Comparison of ENCODE assay signal across 16 cellular contexts in genomic region chr19:18501351-18501750, GRCh38. TPM values are rescaled to one million over a fixed set of nuclear protein-coding genes. Genes with fewer than 3 reads are reported as not detected.
DNase-seq lines count a peak whose midpoint lies in the region; ATAC-seq and TF ChIP-seq lines count a peak whose summit lies in the region.
"Had no signal": no experiment of that assay in that cellular context is flagged by ENCODE, and none has a peak within 500 bp of the region (broad histone marks: within the 10 kb centered on the region; RNA-seq: fewer than 3 reads in every experiment).

No MANE protein-coding gene starts in this region.

- H3K4me3 Mint-ChIP-seq in CD4-positive, CD25-positive, alpha-beta regulatory T cell: no peak overlapping the region
- no peak overlapping the region for H3K4me3 Mint-ChIP-seq in stimulated activated memory B cell treated with anti-CD40 and anti-IgM and Interleukin-4, amounts not matched to agents 10 μg/mL and 1 μg/mL and 100 μg/mL, for 72 hours
- H3K4me3 Mint-ChIP-seq: neural crest cell, type B pancreatic cell had no signal

- no peaks in the 10 kb centered on the region for H3F3A ChIP-seq in smooth muscle cell (ENCODE audit: low read depth)

- no peak for TF ChIP-seq POLR2A in esophagus squamous epithelium (IDR thresholded peaks at IDR 0.05)

- no peaks in the 10 kb centered on the region for H3K27me3 ChIP-seq in CD4-positive, CD25-positive, alpha-beta regulatory T cell (ENCODE audit: control insufficient read depth, insufficient read depth, low read length)
- H3K27me3 ChIP-seq in esophagus squamous epithelium (no peaks in the 10 kb centered on the region), smooth muscle cell (ENCODE audit: low read depth) (no peaks in the 10 kb centered on the region)

- H3K27ac Mint-ChIP-seq in CD4-positive, CD25-positive, alpha-beta regulatory T cell: peak overlapping the region in 2 of 3 donors; percentile 62 to 84
- H3K27ac Mint-ChIP-seq in stimulated activated memory B cell treated with anti-CD40 and anti-IgM and Interleukin-4, amounts not matched to agents 10 μg/mL and 1 μg/mL and 100 μg/mL, for 72 hours: peak overlapping the region; percentile 26
- H3K27ac Mint-ChIP-seq: type B pancreatic cell had no signal

- H4K20me1 ChIP-seq in smooth muscle cell (ENCODE audit: low read depth): peaks cover 100% of the 10 kb centered on the region

- peaks cover 0 to 2% (median 0%) of the 10 kb centered on the region in 7 donors for H3K9me3 Mint-ChIP-seq in CD4-positive, CD25-positive, alpha-beta regulatory T cell
- no peaks in the 10 kb centered on the region for H3K9me3 Mint-ChIP-seq in stimulated activated memory B cell treated with anti-CD40 and anti-IgM and Interleukin-4, amounts not matched to agents 10 μg/mL and 1 μg/mL and 100 μg/mL, for 72 hours
- H3K9me3 Mint-ChIP-seq: IgD-negative memory B cell, neural crest cell, type B pancreatic cell had no signal

- POLR2A ChIA-PET in RWPE1 (lab: Yijun Ruan, JAX; ENCODE audit: low non-redundant PET): no interaction called here

- no peak overlapping the region for H2AFZ ChIP-seq in smooth muscle cell (ENCODE audit: low read depth)

- CTCF ChIA-PET in RWPE1 (lab: Yijun Ruan, JAX): interaction anchor here (1.1 to 1.9 kb wide), 2 partner anchors 19 to 33 kb away, joined by 5 to 10 read pairs; no protein-coding TSS in a partner anchor

- H3K36me3 ChIP-seq in CD4-positive, CD25-positive, alpha-beta regulatory T cell (ENCODE audit: control insufficient read depth, insufficient read depth, low read length): no peaks in the 10 kb centered on the region
- H3K36me3 ChIP-seq in esophagus squamous epithelium (no peaks in the 10 kb centered on the region), smooth muscle cell (ENCODE audit: low read depth) (no peaks in the 10 kb centered on the region)

- H3K4me1 ChIP-seq in CD4-positive, CD25-positive, alpha-beta regulatory T cell (ENCODE audit: control insufficient read depth, insufficient read depth, low read length, poor library complexity, severe bottlenecking): peaks cover 52% of the 10 kb centered on the region
- H3K4me1 ChIP-seq in esophagus squamous epithelium: peaks cover 78 to 100% (median 99%) of the 10 kb centered on the region in 3 donors
- no peaks in the 10 kb centered on the region for H3K4me1 ChIP-seq in smooth muscle cell (ENCODE audit: low read depth)

- H3K4me1 Mint-ChIP-seq in CD4-positive, CD25-positive, alpha-beta regulatory T cell: peaks cover 13 to 86% (median 52%) of the 10 kb centered on the region in 4 donors
- peaks cover 89% of the 10 kb centered on the region for H3K4me1 Mint-ChIP-seq in stimulated activated memory B cell treated with anti-CD40 and anti-IgM and Interleukin-4, amounts not matched to agents 10 μg/mL and 1 μg/mL and 100 μg/mL, for 72 hours

- H3K4me3 ChIP-seq in CD4-positive, CD25-positive, alpha-beta regulatory T cell (ENCODE audit: low read depth, low read length): no peak overlapping the region
- H3K4me3 ChIP-seq in esophagus squamous epithelium: no peak overlapping the region
- H3K4me3 ChIP-seq in smooth muscle cell: no peak overlapping the region

- peaks cover 99% of the 10 kb centered on the region for H3K79me2 ChIP-seq in smooth muscle cell (ENCODE audit: low read depth)

- H3K9me3 ChIP-seq in CD4-positive, CD25-positive, alpha-beta regulatory T cell (ENCODE audit: control insufficient read depth in 2 of 2, low read length in 2 of 2): no peaks in the 10 kb centered on the region
- H3K9me3 ChIP-seq in esophagus squamous epithelium: no peaks in the 10 kb centered on the region
- H3K9me3 ChIP-seq in smooth muscle cell (replicated peaks; ENCODE audit: low read depth): no peaks in the 10 kb centered on the region

- TF ChIP-seq CTCF in RWPE1 (conservative IDR thresholded peaks at IDR 0.05; ENCODE audit: low read depth) (no peak), esophagus squamous epithelium (IDR thresholded peaks at IDR 0.05) (no peak), smooth muscle cell (IDR thresholded peaks at IDR 0.05; ENCODE audit: borderline replicate concordance, insufficient read depth, poor library complexity, severe bottlenecking) (no peak)

- 58 to 90% methylated on average over 4 to 12 of the region's 13 CpGs for WGBS in esophagus squamous epithelium, 2 donors
- 95% methylated on average over 13 of the region's 13 CpGs for WGBS in smooth muscle cell (ENCODE audit: low lambda C conversion rate)

- no peak for ATAC-seq in CD4-positive, CD25-positive, alpha-beta regulatory T cell (ENCODE audit: low read depth in 2 of 2)
- no peak for ATAC-seq in stimulated activated memory B cell treated with anti-CD40 and anti-IgM and Interleukin-4, amounts not matched to agents 10 μg/mL and 1 μg/mL and 100 μg/mL, for 72 hours
- ATAC-seq in GM18868 (IDR thresholded peaks at IDR 0.05; ENCODE audit: unreplicated experiment) (no peak), GM18498 (IDR thresholded peaks at IDR 0.05; ENCODE audit: unreplicated experiment) (no peak)
- ATAC-seq: esophagus mucosa had no signal

- H3K36me3 Mint-ChIP-seq in CD4-positive, CD25-positive, alpha-beta regulatory T cell: no peaks in the 10 kb centered on the region
- H3K36me3 Mint-ChIP-seq in stimulated activated memory B cell treated with anti-CD40 and anti-IgM and Interleukin-4, amounts not matched to agents 10 μg/mL and 1 μg/mL and 100 μg/mL, for 72 hours: peaks cover 7% of the 10 kb centered on the region
- H3K36me3 Mint-ChIP-seq: IgD-negative memory B cell, type B pancreatic cell had no signal

- no peak for DNase-seq in CD4-positive, CD25-positive, alpha-beta regulatory T cell
- DNase-seq in RWPE1 (ENCODE audit: low spot score) (no peak), esophagus squamous epithelium (lab: John Stamatoyannopoulos, UW) (no peak), smooth muscle cell (lab: John Stamatoyannopoulos, UW; ENCODE audit: unreplicated experiment) (no peak)
- DNase-seq: activated naive CD4-positive, alpha-beta T cell treated with anti-CD3 and anti-CD28 coated beads, Interleukin-2, amount 50 U/mL, for 16 hours; cerebellar nuclear complex; hippocampal formation; NCI-H1092; NCI-H2171 treated with DMSO at 0.1 percent for 48 hours had no signal

- no peak overlapping the region for H3K27ac ChIP-seq in CD4-positive, CD25-positive, alpha-beta regulatory T cell (ENCODE audit: insufficient read depth, low read length, poor library complexity, severe bottlenecking)
- H3K27ac ChIP-seq in RWPE1 (peak overlapping the region; percentile 60), esophagus squamous epithelium (peak overlapping the region; percentile 12 to 74 (median 58)), smooth muscle cell (ENCODE audit: low read depth) (no peak overlapping the region)

- intact Hi-C loops in esophagus squamous epithelium (cut with DNase I): no loop called here

- H3K9ac ChIP-seq in smooth muscle cell (ENCODE audit: low read depth): no peak overlapping the region

- no peak overlapping the region for H3K4me2 ChIP-seq in smooth muscle cell

- H3K27me3 Mint-ChIP-seq in CD4-positive, CD25-positive, alpha-beta regulatory T cell: no peaks in the 10 kb centered on the region
- no peaks in the 10 kb centered on the region for H3K27me3 Mint-ChIP-seq in stimulated activated memory B cell treated with anti-CD40 and anti-IgM and Interleukin-4, amounts not matched to agents 10 μg/mL and 1 μg/mL and 100 μg/mL, for 72 hours
- H3K27me3 Mint-ChIP-seq: IgD-negative memory B cell, type B pancreatic cell had no signal

RNA-seq across cellular contexts. Expression of gene ELL, which starts 20.5 kb away (rescaled TPM):
- 53.6 TPM for total RNA-seq in CD4-positive, CD25-positive, alpha-beta regulatory T cell
- 10 to 100 TPM in 1 of 4 donors, 1 to 10 TPM in 3; 7.7 to 11.8 (median 9.7) TPM for polyA plus RNA-seq in CD4-positive, CD25-positive, alpha-beta regulatory T cell
- total RNA-seq in esophagus squamous epithelium (10 to 100 TPM in 2 of 4 donors, 1 to 10 TPM in 2; 5.9 to 12.8 (median 9.9) TPM), smooth muscle cell (10.5 and 12.8 TPM in 2 replicates)
- 15.2 and 31.7 TPM in 2 replicates for polyA plus RNA-seq in smooth muscle cell

RNA-seq across cellular contexts. Expression of gene FKBP8, which starts 42.0 kb away (rescaled TPM):
- 186 TPM for total RNA-seq in CD4-positive, CD25-positive, alpha-beta regulatory T cell
- polyA plus RNA-seq in CD4-positive, CD25-positive, alpha-beta regulatory T cell: 100 to 1,000 TPM; 106 to 118 (median 117) TPM
- total RNA-seq in esophagus squamous epithelium: 100 to 1,000 TPM; 132 to 273 (median 247) TPM
- 143 and 161 TPM in 2 replicates for total RNA-seq in smooth muscle cell
- polyA plus RNA-seq in smooth muscle cell: 340 and 358 TPM in 2 replicates

RNA-seq across cellular contexts. Expression of gene KXD1, which starts 56.3 kb away (rescaled TPM):
- total RNA-seq in CD4-positive, CD25-positive, alpha-beta regulatory T cell: 90.6 TPM
- 10 to 100 TPM; 65.3 to 99.1 (median 89.9) TPM for polyA plus RNA-seq in CD4-positive, CD25-positive, alpha-beta regulatory T cell
- 100 to 1,000 TPM in 1 of 4 donors, 10 to 100 TPM in 3; 65.5 to 104 (median 83.5) TPM for total RNA-seq in esophagus squamous epithelium
- total RNA-seq in smooth muscle cell: 75.4 and 104 TPM in 2 replicates
- polyA plus RNA-seq in smooth muscle cell: 134 and 141 TPM in 2 replicates

Comparison
In these comparisons a context has a peak if more than half of its experiments do, and no peak if none do; other contexts are left out.
1. H3K27ac ChIP-seq: peak in RWPE1 (single experiment) and esophagus squamous epithelium (4 of 4); none in CD4-positive, CD25-positive, alpha-beta regulatory T cell (single experiment) and smooth muscle cell (single experiment).